Comparison of ENCODE assay signal across 1 cellular context in the genomic region with DNA sequence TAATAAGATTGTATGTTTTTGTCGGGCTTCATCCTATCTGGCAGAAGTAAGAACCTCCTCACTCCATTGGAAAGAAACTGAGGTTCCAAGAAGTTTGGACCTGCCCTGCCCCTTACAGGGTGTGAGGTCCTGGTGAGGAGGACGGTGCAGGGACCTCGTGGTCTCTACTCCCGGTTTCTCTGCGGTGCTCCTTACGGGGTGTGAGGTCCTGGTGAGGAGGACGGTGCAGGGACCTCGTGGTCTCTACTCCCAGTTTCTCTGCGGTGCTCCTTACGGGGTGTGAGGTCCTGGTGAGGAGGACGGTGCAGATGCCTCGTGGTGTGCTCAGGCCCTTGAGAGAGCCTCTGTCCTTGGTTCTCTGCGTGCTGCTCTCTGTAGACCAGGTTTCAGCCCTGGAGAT.
TF ChIP-seq lines count a peak whose summit lies in the region.

No MANE protein-coding gene starts in this region.

TF ChIP-seq in endothelial cell of umbilical vein, 7 proteins besides CTCF, POLR2A, EP300 and RAD21:
- TF ChIP-seq GATA2 (IDR thresholded peaks at IDR 0.05; ENCODE audit: insufficient read depth, insufficient read length, low read depth, low read length) (no peak), MYC (IDR thresholded peaks at IDR 0.05; ENCODE audit: low read depth, low read length) (no peak), POLR2AphosphoS5 (IDR thresholded peaks at IDR 0.05; ENCODE audit: insufficient read depth, low read depth, low read length) (no peak), JUN (IDR thresholded peaks at IDR 0.05; ENCODE audit: borderline replicate concordance, insufficient read depth, insufficient read length, low read depth) (no peak), FOS (IDR thresholded peaks at IDR 0.05; ENCODE audit: borderline replicate concordance, insufficient read depth, low read length) (no peak), EZH2 (IDR thresholded peaks at IDR 0.05; ENCODE audit: borderline replicate concordance, low read depth, low read length, severe bottlenecking) (no peak)
- TF ChIP-seq, protein P1, sequence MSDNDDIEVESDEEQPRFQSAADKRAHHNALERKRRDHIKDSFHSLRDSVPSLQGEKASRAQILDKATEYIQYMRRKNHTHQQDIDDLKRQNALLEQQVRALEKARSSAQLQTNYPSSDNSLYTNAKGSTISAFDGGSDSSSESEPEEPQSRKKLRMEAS (IDR thresholded peaks at IDR 0.05; ENCODE audit: insufficient read depth, insufficient read length): no peak
TF ChIP-seq in endothelial cell of umbilical vein: peak in this region for 0.
